ENCODE assay signal across 8 cellular contexts in the genomic region with DNA sequence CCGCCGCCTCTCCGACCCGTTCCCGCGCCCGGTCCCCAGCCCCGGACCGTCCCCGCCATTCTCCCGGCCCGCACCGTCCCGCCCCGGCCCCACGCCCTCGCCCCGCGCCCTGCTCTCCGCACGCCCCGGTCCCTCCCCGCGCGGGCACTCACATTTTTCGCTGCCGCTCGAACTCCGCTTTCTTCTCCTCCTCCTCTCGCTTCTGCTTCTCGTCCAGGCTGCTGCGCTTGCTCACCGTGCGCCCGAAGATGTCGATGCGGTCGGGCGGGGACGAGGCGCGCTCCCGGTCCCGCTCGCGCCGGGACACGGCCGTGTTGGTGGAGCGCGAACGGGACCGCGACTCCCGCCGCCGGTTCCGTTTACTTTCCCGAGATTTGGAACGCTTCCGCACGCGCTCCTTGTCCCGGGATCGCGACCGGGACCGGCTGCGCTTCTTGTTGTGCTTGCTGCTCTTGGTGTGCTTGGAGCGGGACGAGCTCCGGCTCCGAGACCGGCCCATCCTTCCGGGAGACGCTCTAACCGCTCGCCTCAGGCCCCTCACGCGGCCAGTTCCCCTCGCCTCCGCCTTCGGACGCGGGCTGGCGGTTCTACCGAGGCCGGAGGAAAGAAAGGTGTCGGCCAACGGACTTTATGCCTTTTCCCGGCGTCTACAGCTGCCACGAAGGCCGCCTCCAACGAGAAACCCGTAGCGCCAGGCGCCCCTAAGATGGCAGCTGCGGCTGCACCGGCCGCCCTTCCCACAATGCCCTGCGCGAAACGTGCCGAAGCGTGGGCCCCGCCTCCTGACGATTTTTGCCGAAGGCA. TPM values are rescaled to one million over a fixed set of nuclear protein-coding genes. Genes with fewer than 3 reads are reported as not detected.
DNase-seq lines count a peak whose midpoint lies in the region; ATAC-seq and TF ChIP-seq lines count a peak whose summit lies in the region.

A gene with protein sequence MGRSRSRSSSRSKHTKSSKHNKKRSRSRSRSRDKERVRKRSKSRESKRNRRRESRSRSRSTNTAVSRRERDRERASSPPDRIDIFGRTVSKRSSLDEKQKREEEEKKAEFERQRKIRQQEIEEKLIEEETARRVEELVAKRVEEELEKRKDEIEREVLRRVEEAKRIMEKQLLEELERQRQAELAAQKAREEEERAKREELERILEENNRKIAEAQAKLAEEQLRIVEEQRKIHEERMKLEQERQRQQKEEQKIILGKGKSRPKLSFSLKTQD (minus strand): TSS at position 717 of the 804 bp plus-strand sequence. CDS start 218 bp downstream, at position 499.

- peak in 1 of 2 donors; percentile 94 for TF ChIP-seq POLR2A in lower leg skin (IDR thresholded peaks at IDR 0.05)

- peak within 1 kb of the TSS; percentile 81 to 100 (median 97) for H3K27ac ChIP-seq in dorsolateral prefrontal cortex

- TF ChIP-seq CTCF in dorsolateral prefrontal cortex (IDR thresholded peaks at IDR 0.05 in 54 of 56, conservative IDR thresholded peaks at IDR 0.05 in 2 of 56; ENCODE audit: low read depth in 1 of 56, partially characterized antibody in 56 of 56) (peak in 29 of 56 donors; percentile 5 to 51 (median 28)), lower leg skin (IDR thresholded peaks at IDR 0.05) (no peak)

- intact Hi-C loops in dorsolateral prefrontal cortex (cut with DNase I), result loop anchor here (2.0 to 10.0 kb wide), 3 partner anchors 31 to 347 kb away; no protein-coding TSS in a partner anchor
- intact Hi-C loops in lower leg skin (cut with DNase I; ENCODE audit: low total_unique reads), result no loop called here

- WGBS in lower leg skin, 2 donors, result 0 to 1% methylated on average over 72 to 109 of the region's 109 CpGs

- DNase-seq in Ammon's horn (ENCODE audit: low spot score) (peak; percentile 93), NCI-H510A (lab: John Stamatoyannopoulos, UW) (peak; percentile 88), dorsolateral prefrontal cortex (peak; percentile 80 to 94 (median 90)), lower leg skin (ENCODE audit: low spot score in 2 of 2) (peak; percentile 91 to 98)
- DNase-seq in activated CD4-positive, alpha-beta T cell treated with anti-CD3 and anti-CD28 coated beads, Interleukin-2, amount 50 U/mL, for 48 hours, result peak; percentile 95 to 96
- peak; percentile 82 to 97 (median 92) for DNase-seq in stimulated activated CD4-positive, alpha-beta T cell treated with anti-CD3 and anti-CD28 coated beads, TNF-alpha, amount 100 ng/mL, for 1 hour (ENCODE audit: low read depth in 3 of 3, low spot score in 1 of 3)

- no peaks in the 10 kb centered on the region for H3K27me3 ChIP-seq in dorsolateral prefrontal cortex

- H3K4me3 ChIP-seq in dorsolateral prefrontal cortex, result peak within 1 kb of the TSS; percentile 56 to 97 (median 87)
- H3K4me3 ChIP-seq in lower leg skin (ENCODE audit: low read depth, poor library complexity, severe bottlenecking), result peak within 1 kb of the TSS; percentile 79

- ATAC-seq in GM19035 (IDR thresholded peaks at IDR 0.05; ENCODE audit: unreplicated experiment) (peak; percentile 69), HG03342 (IDR thresholded peaks at IDR 0.05; ENCODE audit: unreplicated experiment) (peak; percentile 75)

RNA-seq across cellular contexts. Expression of the gene that starts here (rescaled TPM):
- total RNA-seq in dorsolateral prefrontal cortex (100 to 1,000 TPM; 101 to 209 (median 139) TPM), lower leg skin (10 to 100 TPM; 44.7 to 73.0 (median 48.4) TPM)

Comparison
In these comparisons a context has a peak if more than half of its experiments do, and no peak if none do; other contexts are left out.
1. Peak in every context shown above with its lines: DNase-seq, ATAC-seq, H3K4me3 ChIP-seq and H3K27ac ChIP-seq.
2. CTCF ChIP-seq: peak in dorsolateral prefrontal cortex (29 of 56); none in lower leg skin (0 of 3).